Comparison of ENCODE assay signal across 23 cellular contexts in the genomic region with DNA sequence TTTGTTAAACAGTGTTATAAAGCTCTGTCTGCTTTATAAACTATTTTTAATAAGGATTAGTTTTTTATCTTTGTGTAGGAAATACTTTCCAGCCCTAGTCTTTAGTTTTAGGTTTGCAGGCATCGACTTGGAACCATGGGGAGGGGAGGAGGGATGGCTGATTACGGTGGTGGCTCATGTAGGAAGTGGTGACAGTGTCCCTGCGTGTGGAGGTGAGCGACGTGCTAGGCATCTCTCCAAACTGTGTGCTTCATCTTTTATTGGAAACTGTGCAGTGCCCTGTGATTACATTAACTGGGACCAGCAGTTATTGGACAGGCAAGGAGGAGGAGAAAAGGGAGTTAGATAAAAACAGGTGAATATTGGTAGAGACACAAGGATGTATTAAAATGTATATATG.
"Had no signal": no experiment of that assay in that cellular context is flagged by ENCODE, and none has a peak within 500 bp of the region (broad histone marks: within the 10 kb centered on the region; RNA-seq: fewer than 3 reads in every experiment).

No MANE protein-coding gene starts in this region.

- H3K27ac Mint-ChIP-seq: activated CD4-positive, alpha-beta memory T cell treated with anti-CD3 and anti-CD28 coated beads for 36 hours; activated T-helper 1 cell treated with anti-CD3 and anti-CD28 coated beads, Interleukin-12 subunit alpha, Interleukin-12 subunit beta, Interleukin-2, Interleukin-4 antibody, amounts not matched to agents 30 ng/mL and 10 ng/mL and 1 ng/mL, durations not matched to agents 14 hours and 24 hours and 36 hours; naive B cell; stimulated activated naive B cell treated with anti-CD40 and anti-IgM and Interleukin-4, amounts not matched to agents 10 μg/mL and 1 μg/mL and 100 μg/mL, for 72 hours; type B pancreatic cell had no signal

- H3K9me3 Mint-ChIP-seq: activated CD4-positive, alpha-beta memory T cell treated with anti-CD3 and anti-CD28 coated beads for 36 hours; activated naive CD4-positive, alpha-beta T cell treated with anti-CD3 and anti-CD28 coated beads, Interleukin-2, amount 50 U/mL, for 72 hours; activated T-helper 1 cell treated with anti-CD3 and anti-CD28 coated beads, Interleukin-12 subunit alpha, Interleukin-12 subunit beta, Interleukin-2, Interleukin-4 antibody, amounts not matched to agents 30 ng/mL and 10 ng/mL and 1 ng/mL, durations not matched to agents 14 hours and 24 hours and 36 hours; brain; neural crest cell; stimulated activated naive B cell treated with anti-CD40 and anti-IgM and Interleukin-4, amounts not matched to agents 10 μg/mL and 1 μg/mL and 100 μg/mL, for 72 hours; type B pancreatic cell had no signal

- H3K4me1 ChIP-seq: lower lobe of right lung, sigmoid colon, testis, vagina had no signal

- H3K27me3 ChIP-seq: testis, vagina had no signal

- H3K9me3 ChIP-seq: lower lobe of right lung, sigmoid colon, testis, vagina had no signal

- H3K36me3 ChIP-seq: lower lobe of right lung, sigmoid colon, vagina had no signal

- DNase-seq: activated CD4-positive, alpha-beta memory T cell treated with anti-CD3 and anti-CD28 coated beads for 36 hours; activated CD4-positive, alpha-beta T cell treated with anti-CD3 and anti-CD28 coated beads for 48 hours; activated CD4-positive, CD25-positive, alpha-beta regulatory T cell; activated T-cell treated with anti-CD3 and anti-CD28 coated beads for 4 hours; aorta; dermis blood vessel endothelial cell; effector CD8-positive, alpha-beta T cell; erythroblast; kidney; lower lobe of right lung; naive B cell; sigmoid colon; stimulated activated CD4-positive, alpha-beta T cell treated with anti-CD3 and anti-CD28 coated beads, Interleukin-2, amount 100 ng/mL, for 48 hours; stimulated activated CD8-positive, alpha-beta memory T cell treated with anti-CD3 and anti-CD28 coated beads, Interleukin-4, amount 100 ng/mL, for 48 hours; stimulated activated naive B cell treated with anti-CD40 and anti-IgM and Interleukin-4, amounts not matched to agents 10 μg/mL and 1 μg/mL and 100 μg/mL, for 72 hours; testis had no signal

- H3K27me3 Mint-ChIP-seq: brain had no signal

- H3K36me3 Mint-ChIP-seq: activated CD4-positive, alpha-beta memory T cell treated with anti-CD3 and anti-CD28 coated beads for 36 hours; activated naive CD4-positive, alpha-beta T cell treated with anti-CD3 and anti-CD28 coated beads, Interleukin-2, amount 50 U/mL, for 72 hours; brain; naive B cell; stimulated activated naive B cell treated with anti-CD40 and anti-IgM and Interleukin-4, amounts not matched to agents 10 μg/mL and 1 μg/mL and 100 μg/mL, for 72 hours; type B pancreatic cell had no signal

- H3K4me3 ChIP-seq: lower lobe of right lung, sigmoid colon, testis, vagina had no signal

- ATAC-seq: activated naive CD4-positive, alpha-beta T cell treated with anti-CD3 and anti-CD28 coated beads, Interleukin-2, amount 50 U/mL, for 72 hours; left lobe of liver; lower lobe of right lung; stimulated activated naive B cell treated with anti-CD40 and anti-IgM and Interleukin-4, amounts not matched to agents 10 μg/mL and 1 μg/mL and 100 μg/mL, for 72 hours had no signal

- H3K27ac ChIP-seq: lower lobe of right lung, sigmoid colon, testis, vagina had no signal

- H3K4me3 Mint-ChIP-seq: activated CD4-positive, alpha-beta memory T cell treated with anti-CD3 and anti-CD28 coated beads for 36 hours; activated T-helper 1 cell treated with anti-CD3 and anti-CD28 coated beads, Interleukin-12 subunit alpha, Interleukin-12 subunit beta, Interleukin-2, Interleukin-4 antibody, amounts not matched to agents 30 ng/mL and 10 ng/mL and 1 ng/mL, durations not matched to agents 14 hours and 24 hours and 36 hours; brain; neural crest cell; stimulated activated naive B cell treated with anti-CD40 and anti-IgM and Interleukin-4, amounts not matched to agents 10 μg/mL and 1 μg/mL and 100 μg/mL, for 72 hours; type B pancreatic cell had no signal

- H3K4me1 Mint-ChIP-seq: naive B cell; stimulated activated naive B cell treated with anti-CD40 and anti-IgM and Interleukin-4, amounts not matched to agents 10 μg/mL and 1 μg/mL and 100 μg/mL, for 72 hours had no signal
